9 cellular contexts compared by ENCODE assay signal in genomic region chr16:53055603-53056527, GRCh38. TPM values are rescaled to one million over a fixed set of nuclear protein-coding genes. Genes with fewer than 3 reads are reported as not detected.
DNase-seq lines count a peak whose midpoint lies in the region; ATAC-seq, FAIRE-seq and TF ChIP-seq lines count a peak whose summit lies in the region.
"Had no signal": no experiment of that assay in that cellular context is flagged by ENCODE, and none has a peak within 500 bp of the region (broad histone marks: within the 10 kb centered on the region; RNA-seq: fewer than 3 reads in every experiment).

No MANE protein-coding gene starts in this region.

- no peaks in the 10 kb centered on the region for H3K27me3 Mint-ChIP-seq in activated naive CD8-positive, alpha-beta T cell

- H3K4me1 ChIP-seq in heart left ventricle (peaks cover 0 to 45% (median 29%) of the 10 kb centered on the region in 12 donors), pancreas (peaks cover 0 to 11% (median 0%) of the 10 kb centered on the region in 3 donors)

- peak overlapping the region; percentile 81 for H3K27ac Mint-ChIP-seq in activated naive CD8-positive, alpha-beta T cell

- H3K27me3 ChIP-seq in MG63, result no peaks in the 10 kb centered on the region
- no peaks in the 10 kb centered on the region for H3K27me3 ChIP-seq in heart left ventricle
- no peaks in the 10 kb centered on the region for H3K27me3 ChIP-seq in pancreas

- H3K4me3 Mint-ChIP-seq in activated naive CD8-positive, alpha-beta T cell, result peak overlapping the region; percentile 95

- no peaks in the 10 kb centered on the region for H3K9me3 Mint-ChIP-seq in activated naive CD8-positive, alpha-beta T cell (ENCODE audit: low read depth)

- H3K36me3 ChIP-seq in MG63 (peaks cover 6% of the 10 kb centered on the region; the same call in 1 of the 2 replicates), heart left ventricle (no peaks in the 10 kb centered on the region), pancreas (no peaks in the 10 kb centered on the region)

- DNase-seq in GM04504 (ENCODE audit: low read depth) (peak; percentile 35), MG63 (peak; percentile 51), heart left ventricle (peak; percentile 50 to 64 (median 53)), pancreas (peak in 1 of 6 donors; percentile 19)

- peak; percentile 31 to 49 (median 35) for ATAC-seq in heart left ventricle
- peak in 3 of 4 donors; percentile 1 to 7 (median 4) for ATAC-seq in pancreas
- no peak for ATAC-seq in GM21825 (IDR thresholded peaks at IDR 0.05; ENCODE audit: unreplicated experiment)
- ATAC-seq in HG03045 (IDR thresholded peaks at IDR 0.05; ENCODE audit: unreplicated experiment), result no peak
- ATAC-seq in HG03432 (IDR thresholded peaks at IDR 0.05; ENCODE audit: unreplicated experiment), result no peak

- no peak for FAIRE-seq in pancreas (lab: Jason Lieb, UNC)
- FAIRE-seq: colon had no signal

- no peak for TF ChIP-seq CTCF in heart left ventricle (IDR thresholded peaks at IDR 0.05)
- TF ChIP-seq CTCF in pancreas (IDR thresholded peaks at IDR 0.05), result no peak

- H3K9me3 ChIP-seq in MG63 (no peaks in the 10 kb centered on the region), heart left ventricle (no peaks in the 10 kb centered on the region), pancreas (no peaks in the 10 kb centered on the region)

- peaks cover 20% of the 10 kb centered on the region for H3K4me1 Mint-ChIP-seq in activated naive CD8-positive, alpha-beta T cell (ENCODE audit: low read depth)

- no peak for TF ChIP-seq POLR2A in heart left ventricle (IDR thresholded peaks at IDR 0.05)

- peak overlapping the region; percentile 81 to 96 (median 91) for H3K27ac ChIP-seq in heart left ventricle
- peak overlapping the region in 3 of 4 donors; percentile 69 to 81 (median 71) for H3K27ac ChIP-seq in pancreas

- no peaks in the 10 kb centered on the region for H3K36me3 Mint-ChIP-seq in activated naive CD8-positive, alpha-beta T cell

- intact Hi-C loops in heart left ventricle (cut with DNase I), result loop anchor here (1.0 to 10.0 kb wide), 20 partner anchors 9 to 449 kb away; partner anchors contain the start of gene AKTIP (in 1 of the 10)
- intact Hi-C loops in pancreas (cut with DNase I), result loop anchor here in 2 of 3 donors (10.0 kb wide), 2 partner anchors 99 to 229 kb away; no protein-coding TSS in a partner anchor

- 43 to 51% (median 46%) methylated on average over 12 of the region's 12 CpGs for WGBS in heart left ventricle, 4 donors
- WGBS in pancreas, 2 donors, result 53 to 58% methylated on average over 12 of the region's 12 CpGs

- H3K4me3 ChIP-seq in MG63, result peak overlapping the region; percentile 88
- H3K4me3 ChIP-seq in heart left ventricle, result peak overlapping the region; percentile 38 to 93 (median 78)
- peak overlapping the region; percentile 60 to 76 (median 66) for H3K4me3 ChIP-seq in pancreas

RNA-seq across cellular contexts. Expression of gene CHD9, which starts 1.1 kb away (rescaled TPM):
- 27.9 and 51.1 TPM in 2 replicates for total RNA-seq in MG63 (2014; rRNA removed; shearing (Covaris generic); ENCODE audit: low replicate concordance)
- total RNA-seq in heart left ventricle, result 10 to 100 TPM; 37.9 to 56.2 (median 44.1) TPM
- polyA plus RNA-seq in heart left ventricle, result 10 to 100 TPM; 11.8 to 13.1 TPM
- total RNA-seq in pancreas, result 10 to 100 TPM; 23.5 to 40.9 (median 30.8) TPM
- 1 to 10 TPM; 7.2 to 9.9 TPM for polyA plus RNA-seq in pancreas

RNA-seq across cellular contexts. Expression of gene CHD9NB, which starts 3.2 kb away (rescaled TPM):
- total RNA-seq in MG63 (2014; rRNA removed; shearing (Covaris generic); ENCODE audit: low replicate concordance), result 0.27 and 2.6 TPM in 2 replicates
- total RNA-seq in heart left ventricle (1 to 10 TPM in 1 of 9 donors, under 1 TPM in 7, not detected in 1; 0.39 to 2.3 (median 0.65) TPM), pancreas (1 to 10 TPM; 1.6 to 4.2 (median 2.9) TPM)
- polyA plus RNA-seq in heart left ventricle (under 1 TPM; 0.21 to 0.76 TPM), pancreas (10 to 100 TPM in 1 of 2 donors, 1 to 10 TPM in 1; 3.3 to 22.1 TPM)

Comparison
In these comparisons a context has a peak if more than half of its experiments do, and no peak if none do; other contexts are left out.
1. ATAC-seq: peak in heart left ventricle (4 of 4) and pancreas (3 of 4); none in GM21825 (single experiment), HG03045 (single experiment) and HG03432 (single experiment).
2. Peak in every context shown above with its lines, with median percentiles within 50 percentile points of each other: H3K4me3 ChIP-seq.